Comparison of ENCODE assay signal across 10 cellular contexts in genomic region chr6:70312165-70312564, GRCh38. TPM values are rescaled to one million over a fixed set of nuclear protein-coding genes. Genes with fewer than 3 reads are reported as not detected.
DNase-seq lines count a peak whose midpoint lies in the region; ATAC-seq and TF ChIP-seq lines count a peak whose summit lies in the region.
"Had no signal": no experiment of that assay in that cellular context is flagged by ENCODE, and none has a peak within 500 bp of the region (broad histone marks: within the 10 kb centered on the region; RNA-seq: fewer than 3 reads in every experiment).

No MANE protein-coding gene starts in this region.

- H3K9me3 ChIP-seq in PC-3 (ENCODE audit: low read length), result no peaks in the 10 kb centered on the region

- BruUV-seq in PC-3 (replicated peaks; lab: Mats Ljungman, UMichigan), result no TSS peak

- no peak overlapping the region for H3K9ac ChIP-seq in PC-3 (ENCODE audit: low read length)
- H3K9ac ChIP-seq: parathyroid adenoma had no signal

- peaks cover 40% of the 10 kb centered on the region for H3K27me3 ChIP-seq in PC-3 (ENCODE audit: low read length)

- H3K4me2 ChIP-seq in PC-3 (ENCODE audit: low read length), result no peak overlapping the region

- no peaks in the 10 kb centered on the region for H4K20me1 ChIP-seq in PC-3 (ENCODE audit: low read length)

- H3K4me1 ChIP-seq in PC-3 (ENCODE audit: insufficient read depth, low read length), result peaks cover 10% of the 10 kb centered on the region
- H3K4me1 ChIP-seq: parathyroid adenoma had no signal

- CTCF ChIA-PET in AG04449 (lab: Yijun Ruan, JAX) (interaction anchor here (7.9 kb wide), 1 partner anchor 58 kb away, joined by 99 read pairs; no protein-coding TSS in a partner anchor), PC-3 (lab: Charles Lee) (interaction anchor here (0.7 kb wide), 1 partner anchor 1511 kb away, joined by 3 read pairs; no protein-coding TSS in a partner anchor)

- H3K79me2 ChIP-seq in PC-3 (ENCODE audit: low read length), result no peaks in the 10 kb centered on the region
- H3K79me2 ChIP-seq: parathyroid adenoma had no signal

- peak; percentile 38 for ATAC-seq in GM21390 (IDR thresholded peaks at IDR 0.05; ENCODE audit: unreplicated experiment)
- ATAC-seq in PC-3, result peak; percentile 89
- ATAC-seq in GM21737 (IDR thresholded peaks at IDR 0.05; ENCODE audit: unreplicated experiment), result no peak

- H3F3A ChIP-seq in PC-3 (ENCODE audit: low read length, unreplicated experiment), result no peaks in the 10 kb centered on the region

- TF ChIP-seq CTCF in AG04449 (IDR thresholded peaks at IDR 0.05; ENCODE audit: insufficient read depth, low read length, missing control alignments) (no peak), PC-3 (conservative IDR thresholded peaks at IDR 0.05; ENCODE audit: low read depth, low read length) (no peak)

- intact Hi-C loops in PC-3 (cut with micrococcal nuclease), result loop anchor here (5.0 kb wide), 1 partner anchor 375 kb away; no protein-coding TSS in a partner anchor

- POLR2A ChIA-PET in AG04449 (lab: Yijun Ruan, JAX), result no interaction called here
- POLR2A ChIA-PET in PC-3 (lab: Charles Lee; ENCODE audit: unreplicated experiment), result no interaction called here

- DNase-seq in AG04449 (ENCODE audit: low read depth, low spot score) (peak; percentile 33), PC-3 (peak; percentile 89), epithelial cell of prostate (ENCODE audit: low read depth, low spot score) (peak; percentile 92)
- no peak for DNase-seq in effector CD4-positive, alpha-beta T cell
- no peak for DNase-seq in activated naive CD4-positive, alpha-beta T cell (lab: John Stamatoyannopoulos, UW)
- no peak for DNase-seq in activated effector memory CD4-positive, alpha-beta T cell treated with Interleukin-2 at 50 U/mL for 16 hours
- DNase-seq: activated naive CD8-positive, alpha-beta T cell treated with anti-CD3 and anti-CD28 coated beads, Interleukin-2, amount 10 ng/mL, durations not matched to agents 7 days and 5 days had no signal

- no peaks in the 10 kb centered on the region for H3K9me2 ChIP-seq in PC-3 (replicated peaks; ENCODE audit: low read length)

- no peak overlapping the region for H2AFZ ChIP-seq in PC-3 (ENCODE audit: low read length)
- H2AFZ ChIP-seq: parathyroid adenoma had no signal

- H3K36me3 ChIP-seq in PC-3 (ENCODE audit: low read depth, low read length), result no peaks in the 10 kb centered on the region

- H3K4me3 ChIP-seq in AG04449 (ENCODE audit: low read depth, low read length) (no peak overlapping the region), PC-3 (ENCODE audit: low read length) (no peak overlapping the region)

- no peak overlapping the region for H3K27ac ChIP-seq in PC-3 (ENCODE audit: low read length)
- no peak overlapping the region for H3K27ac ChIP-seq in epithelial cell of prostate
- H3K27ac ChIP-seq: parathyroid adenoma had no signal

RNA-seq across cellular contexts. Expression of gene COL9A1, which starts 9.3 kb away (rescaled TPM):
- not detected in 2 replicates for total RNA-seq in PC-3 (2014; rRNA removed)
- total RNA-seq: activated naive CD8-positive, alpha-beta T cell treated with anti-CD3 and anti-CD28 coated beads, Interleukin-2, amount 10 ng/mL, durations not matched to agents 7 days and 5 days had no signal

Comparison
In these comparisons a context has a peak if more than half of its experiments do, and no peak if none do; other contexts are left out.
1. DNase-seq: peak in AG04449 (single experiment), PC-3 (single experiment) and epithelial cell of prostate (single experiment); none in effector CD4-positive, alpha-beta T cell (single experiment), activated naive CD4-positive, alpha-beta T cell (0 of 4) and activated effector memory CD4-positive, alpha-beta T cell treated with Interleukin-2 at 50 U/mL for 16 hours (single experiment).